Comparison of ENCODE assay signal across 23 cellular contexts in the genomic region with DNA sequence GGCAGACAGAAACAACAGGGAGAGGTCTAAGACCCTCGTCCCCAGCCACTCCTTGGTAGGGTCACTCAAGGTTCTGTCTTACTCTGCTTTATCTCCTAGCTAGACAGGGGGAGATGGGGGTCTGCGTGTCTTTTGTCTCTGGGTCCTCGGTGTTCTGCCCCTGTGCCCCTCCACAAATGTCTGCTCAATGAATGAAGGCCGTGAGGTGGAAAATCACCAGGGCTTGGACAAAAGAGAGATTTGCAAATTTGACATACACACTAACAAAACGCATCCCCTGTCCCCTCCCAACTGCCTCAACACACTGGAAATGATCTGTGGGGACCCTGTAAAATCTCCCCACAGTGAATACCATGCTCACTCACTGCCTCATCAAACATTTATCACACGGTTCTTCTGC. TPM values are rescaled to one million over a fixed set of nuclear protein-coding genes. Genes with fewer than 3 reads are reported as not detected.
DNase-seq lines count a peak whose midpoint lies in the region; ATAC-seq and TF ChIP-seq lines count a peak whose summit lies in the region.
"Had no signal": no experiment of that assay in that cellular context is flagged by ENCODE, and none has a peak within 500 bp of the region (broad histone marks: within the 10 kb centered on the region; RNA-seq: fewer than 3 reads in every experiment).

No MANE protein-coding gene starts in this region.

- peaks cover 36% of the 10 kb centered on the region for H3K4me1 ChIP-seq in HUES6 (ENCODE audit: control insufficient read depth, insufficient read depth, low read length)
- peaks cover 29% of the 10 kb centered on the region for H3K4me1 ChIP-seq in iPS-20b (ENCODE audit: insufficient read depth, low read length)
- H3K4me1 ChIP-seq: HAP-1, tibial artery had no signal

- peak overlapping the region; percentile 65 to 95 (median 82) for H3K27ac Mint-ChIP-seq in brain
- H3K27ac Mint-ChIP-seq in activated CD8-positive, alpha-beta T cell treated with anti-CD3 and anti-CD28 coated beads, Interleukin-2, amount 10 ng/mL, durations not matched to agents 7 days and 5 days = no peak overlapping the region
- H3K27ac Mint-ChIP-seq: activated naive CD4-positive, alpha-beta T cell treated with anti-CD3 and anti-CD28 coated beads for 36 hours had no signal

- peaks cover 43% of the 10 kb centered on the region for H3K4me1 Mint-ChIP-seq in brain
- no peaks in the 10 kb centered on the region for H3K4me1 Mint-ChIP-seq in activated CD8-positive, alpha-beta T cell treated with anti-CD3 and anti-CD28 coated beads, Interleukin-2, amount 10 ng/mL, durations not matched to agents 7 days and 5 days (ENCODE audit: low read depth)

- peak overlapping the region; percentile 28 to 84 (median 68) for H3K4me3 Mint-ChIP-seq in brain
- H3K4me3 Mint-ChIP-seq in activated CD8-positive, alpha-beta T cell treated with anti-CD3 and anti-CD28 coated beads, Interleukin-2, amount 10 ng/mL, durations not matched to agents 7 days and 5 days = no peak overlapping the region
- H3K4me3 Mint-ChIP-seq: activated naive CD4-positive, alpha-beta T cell treated with anti-CD3 and anti-CD28 coated beads for 36 hours had no signal

- no peak for TF ChIP-seq CTCF in brain (conservative IDR thresholded peaks at IDR 0.05)

- H3K4me3 ChIP-seq in HUES6 (ENCODE audit: low read depth, low read length) = peak overlapping the region; percentile 40
- H3K4me3 ChIP-seq in iPS-20b (ENCODE audit: low read length) = peak overlapping the region; percentile 32; the same call in 1 of the 2 replicates
- H3K4me3 ChIP-seq: HAP-1, heart left ventricle, tibial artery had no signal

- DNase-seq in retina (peak; percentile 70), NCI-H526 treated with DMSO at 0.1 percent for 48 hours (lab: John Stamatoyannopoulos, UW) (no peak)
- DNase-seq in activated CD8-positive, alpha-beta T cell treated with anti-CD3 and anti-CD28 coated beads, Interleukin-2, amount 10 ng/mL, durations not matched to agents 7 days and 5 days = no peak
- DNase-seq: activated CD4-positive, alpha-beta T cell treated with anti-CD3 and anti-CD28 coated beads for 48 hours; activated naive CD4-positive, alpha-beta T cell treated with anti-CD3 and anti-CD28 coated beads for 36 hours; activated T-cell treated with anti-CD3 and anti-CD28 coated beads, Interleukin-2, amount 50 U/mL, for 48 hours; effector CD8-positive, alpha-beta T cell; GF-D8; KG1; left colon; NCI-H1417 treated with DMSO at 0.1 percent for 48 hours; NCI-H2081 treated with DMSO at 0.1 percent for 48 hours; NCI-H345; NCI-H748 treated with DMSO at 0.1 percent for 48 hours; small intestine; stimulated activated CD4-positive, alpha-beta T cell treated with anti-CD3 and anti-CD28 coated beads, Interleukin-2, amount 100 ng/mL, for 24 hours; tibial artery had no signal

- H3K27me3 ChIP-seq in HUES6 (ENCODE audit: control insufficient read depth, insufficient read depth, low read length) = no peaks in the 10 kb centered on the region
- no peaks in the 10 kb centered on the region for H3K27me3 ChIP-seq in iPS-20b (ENCODE audit: insufficient read depth, low read length)

- H3K27ac ChIP-seq in HUES6 (ENCODE audit: low read depth, low read length) (no peak overlapping the region), iPS-20b (ENCODE audit: low read length) (no peak overlapping the region)
- H3K27ac ChIP-seq: heart left ventricle, tibial artery had no signal

- POLR2A ChIA-PET in activated CD8-positive, alpha-beta T cell treated with anti-CD3 and anti-CD28 coated beads, Interleukin-2, amount 10 ng/mL, durations not matched to agents 7 days and 5 days (lab: Charles Lee) = no interaction called here

- H3K36me3 ChIP-seq in HUES6 (ENCODE audit: control insufficient read depth, insufficient read depth, low read length) (no peaks in the 10 kb centered on the region), iPS-20b (ENCODE audit: insufficient read depth, low read depth, low read length) (no peaks in the 10 kb centered on the region)
- H3K36me3 ChIP-seq: HAP-1, heart left ventricle, tibial artery had no signal

- H3K9me3 ChIP-seq in HUES6 (ENCODE audit: control insufficient read depth, insufficient read depth, low read depth, low read length) = peaks cover under 1% of the 10 kb centered on the region; the same call in 1 of the 2 replicates
- H3K9me3 ChIP-seq in iPS-20b (ENCODE audit: insufficient read depth, low read depth, low read length) = no peaks in the 10 kb centered on the region
- H3K9me3 ChIP-seq: HAP-1, heart left ventricle, tibial artery had no signal

- H3K9ac ChIP-seq in HUES6 (ENCODE audit: low read length) (no peak overlapping the region), iPS-20b (ENCODE audit: low read depth, low read length) (peak overlapping the region; percentile 63; the same call in 1 of the 2 replicates)

- no peak for ATAC-seq in activated CD8-positive, alpha-beta T cell treated with anti-CD3 and anti-CD28 coated beads, Interleukin-2, amount 10 ng/mL, durations not matched to agents 7 days and 5 days
- ATAC-seq in HG02852 (IDR thresholded peaks at IDR 0.05; ENCODE audit: unreplicated experiment) = no peak
- ATAC-seq: heart left ventricle, left colon had no signal

- H3K36me3 Mint-ChIP-seq in brain = no peaks in the 10 kb centered on the region
- H3K36me3 Mint-ChIP-seq in activated CD8-positive, alpha-beta T cell treated with anti-CD3 and anti-CD28 coated beads, Interleukin-2, amount 10 ng/mL, durations not matched to agents 7 days and 5 days (ENCODE audit: low read depth) = no peaks in the 10 kb centered on the region

- H3K9me3 Mint-ChIP-seq in brain = peaks cover 0 to 2% (median 1%) of the 10 kb centered on the region in 5 experiments
- H3K9me3 Mint-ChIP-seq in activated CD8-positive, alpha-beta T cell treated with anti-CD3 and anti-CD28 coated beads, Interleukin-2, amount 10 ng/mL, durations not matched to agents 7 days and 5 days (ENCODE audit: insufficient read depth) = no peaks in the 10 kb centered on the region

- CTCF ChIA-PET in activated CD8-positive, alpha-beta T cell treated with anti-CD3 and anti-CD28 coated beads, Interleukin-2, amount 10 ng/mL, durations not matched to agents 7 days and 5 days (lab: Charles Lee) = interaction anchor here (1.4 kb wide), 1 partner anchor 142 kb away, joined by 3 read pairs; no protein-coding TSS in a partner anchor

- peaks cover 11% of the 10 kb centered on the region for H3K27me3 Mint-ChIP-seq in brain
- H3K27me3 Mint-ChIP-seq in activated CD8-positive, alpha-beta T cell treated with anti-CD3 and anti-CD28 coated beads, Interleukin-2, amount 10 ng/mL, durations not matched to agents 7 days and 5 days (ENCODE audit: low read depth) = peaks cover 26% of the 10 kb centered on the region

RNA-seq across cellular contexts. Expression of gene VAPB, which starts 13.2 kb away (rescaled TPM):
- 93.3 TPM for polyA plus RNA-seq in brain (ENCODE audit: insufficient read depth, low read depth, low replicate concordance)
- 10 to 100 TPM; 34.5 to 36.8 TPM for total RNA-seq in activated CD8-positive, alpha-beta T cell treated with anti-CD3 and anti-CD28 coated beads, Interleukin-2, amount 10 ng/mL, durations not matched to agents 7 days and 5 days
